ENCODE assay signal across 11 cellular contexts in genomic region chr17:40999583-40999982, GRCh38. TPM values are rescaled to one million over a fixed set of nuclear protein-coding genes. Genes with fewer than 3 reads are reported as not detected.
"Had no signal": no experiment of that assay in that cellular context is flagged by ENCODE, and none has a peak within 500 bp of the region (broad histone marks: within the 10 kb centered on the region; RNA-seq: fewer than 3 reads in every experiment).

TSS of gene KRTAP3-2 (minus strand) at chr17:40999906. CDS start at chr17:40999853, 53 bp downstream.

RNA-seq across cellular contexts. Expression of gene KRTAP3-2, which starts in this region (rescaled TPM):
- total RNA-seq: HT1080; K562; M059J; OCI-LY7; PC-3; Peyer's patch; Right ventricle myocardium superior; RPMI7951; SJSA1; T-helper 1 cell treated with Interleukin-12 subunit alpha and Interleukin-12 subunit beta and Interleukin-4 antibody, amounts not matched to agents 30 ng/mL and 1 ng/mL, for 36 hours had no signal
- polyA plus RNA-seq: IgD-negative memory B cell, K562 had no signal
